In genomic region chr6:151240036-151240685, GRCh38 we compare ENCODE assay signal across 8 cellular contexts. TPM values are rescaled to one million over a fixed set of nuclear protein-coding genes. Genes with fewer than 3 reads are reported as not detected.
DNase-seq lines count a peak whose midpoint lies in the region; ATAC-seq and TF ChIP-seq lines count a peak whose summit lies in the region.

No MANE protein-coding gene starts in this region.

- H3K4me2 ChIP-seq in fibroblast of lung (ENCODE audit: extremely low read depth, insufficient read depth, low read length): peak overlapping the region; percentile 87

- TF ChIP-seq CTCF in fibroblast of lung (conservative IDR thresholded peaks at IDR 0.05 in 1 of 2, IDR thresholded peaks at IDR 0.05 in 1 of 2; ENCODE audit: low read depth in 1 of 2, low read length in 2 of 2): peak in 1 of 2 donors; percentile 9

- DNase-seq in GM03348 (ENCODE audit: low spot score) (peak; percentile 89), NCI-H1092 (lab: John Stamatoyannopoulos, UW) (peak; percentile 45), fibroblast of lung (ENCODE audit: low read depth in 2 of 2) (peak; percentile 82 to 83), substantia nigra (lab: John Stamatoyannopoulos, UW) (peak in 31 of 49 donors; percentile 3 to 66 (median 21)), NCI-H446 (lab: John Stamatoyannopoulos, UW) (no peak)
- peak; percentile 45 for DNase-seq in activated CD8-positive, alpha-beta memory T cell treated with anti-CD3 and anti-CD28 coated beads, Interleukin-2, amount 10 ng/mL, durations not matched to agents 7 days and 5 days

- H3K4me3 ChIP-seq in fibroblast of lung (replicated peaks in 1 of 4; ENCODE audit: control extremely low read depth in 1 of 4, insufficient read depth in 1 of 4, low read depth in 3 of 4, low read length in 4 of 4) (peak overlapping the region; percentile 44 to 89 (median 56)), muscle layer of colon (ENCODE audit: low read depth in 1 of 2, low read length in 2 of 2) (peak overlapping the region; percentile 93 to 94)

- H2AFZ ChIP-seq in fibroblast of lung (ENCODE audit: low read length): peak overlapping the region; percentile 72

- peaks cover 17% of the 10 kb centered on the region for H3K79me2 ChIP-seq in fibroblast of lung (ENCODE audit: control insufficient read depth, insufficient read depth, low read length)

- ATAC-seq in activated CD8-positive, alpha-beta memory T cell treated with anti-CD3 and anti-CD28 coated beads, Interleukin-2, amount 10 ng/mL, durations not matched to agents 7 days and 5 days: peak; percentile 72
- ATAC-seq in GM21619 (IDR thresholded peaks at IDR 0.05; ENCODE audit: unreplicated experiment): no peak

- peak overlapping the region; percentile 53 for H3K4me3 Mint-ChIP-seq in activated CD8-positive, alpha-beta memory T cell treated with anti-CD3 and anti-CD28 coated beads, Interleukin-2, amount 10 ng/mL, durations not matched to agents 7 days and 5 days

- H3K9ac ChIP-seq in fibroblast of lung (ENCODE audit: insufficient read depth, low read length): peak overlapping the region; percentile 77
- H3K9ac ChIP-seq in muscle layer of colon (ENCODE audit: low read length): peak overlapping the region; percentile 41

- H3K27me3 Mint-ChIP-seq in activated CD8-positive, alpha-beta memory T cell treated with anti-CD3 and anti-CD28 coated beads, Interleukin-2, amount 10 ng/mL, durations not matched to agents 7 days and 5 days: peaks cover 80% of the 10 kb centered on the region

- H3K36me3 ChIP-seq in fibroblast of lung (ENCODE audit: control insufficient read depth, insufficient read depth, low read length) (no peaks in the 10 kb centered on the region), muscle layer of colon (ENCODE audit: insufficient read depth, low read length) (no peaks in the 10 kb centered on the region)

- no peaks in the 10 kb centered on the region for H4K20me1 ChIP-seq in fibroblast of lung (ENCODE audit: control insufficient read depth, extremely low read depth, insufficient read depth, low read length)

- no peaks in the 10 kb centered on the region for H3K9me3 Mint-ChIP-seq in activated CD8-positive, alpha-beta memory T cell treated with anti-CD3 and anti-CD28 coated beads, Interleukin-2, amount 10 ng/mL, durations not matched to agents 7 days and 5 days (ENCODE audit: low read depth)

- no peak overlapping the region for H3K27ac Mint-ChIP-seq in activated CD8-positive, alpha-beta memory T cell treated with anti-CD3 and anti-CD28 coated beads, Interleukin-2, amount 10 ng/mL, durations not matched to agents 7 days and 5 days

- H3K4me1 ChIP-seq in fibroblast of lung (ENCODE audit: control insufficient read depth, extremely low read depth, insufficient read depth, low read length): peaks cover 3% of the 10 kb centered on the region
- peaks cover 8% of the 10 kb centered on the region for H3K4me1 ChIP-seq in muscle layer of colon (ENCODE audit: insufficient read depth, low read length)

- H3K27me3 ChIP-seq in fibroblast of lung (ENCODE audit: control insufficient read depth, insufficient read depth, low read length): no peaks in the 10 kb centered on the region
- H3K27me3 ChIP-seq in muscle layer of colon (ENCODE audit: control insufficient read depth in 1 of 2, insufficient read depth in 2 of 2, low read length in 2 of 2): no peaks in the 10 kb centered on the region

- H3K36me3 Mint-ChIP-seq in activated CD8-positive, alpha-beta memory T cell treated with anti-CD3 and anti-CD28 coated beads, Interleukin-2, amount 10 ng/mL, durations not matched to agents 7 days and 5 days: no peaks in the 10 kb centered on the region

- peaks cover 11% of the 10 kb centered on the region for H3K4me1 Mint-ChIP-seq in activated CD8-positive, alpha-beta memory T cell treated with anti-CD3 and anti-CD28 coated beads, Interleukin-2, amount 10 ng/mL, durations not matched to agents 7 days and 5 days

- peak overlapping the region; percentile 56 for H3K27ac ChIP-seq in fibroblast of lung (ENCODE audit: insufficient read depth, low read length)
- peak overlapping the region; percentile 91 for H3K27ac ChIP-seq in muscle layer of colon (ENCODE audit: low read depth, low read length)
- H3K27ac ChIP-seq in substantia nigra (ENCODE audit: low read depth, low read length, poor library complexity, severe bottlenecking): peak overlapping the region; percentile 21

- no peaks in the 10 kb centered on the region for H3K9me3 ChIP-seq in fibroblast of lung (ENCODE audit: control insufficient read depth, insufficient read depth, low read depth, low read length)
- no peaks in the 10 kb centered on the region for H3K9me3 ChIP-seq in muscle layer of colon (ENCODE audit: low read length)

- CTCF ChIA-PET in activated CD8-positive, alpha-beta memory T cell treated with anti-CD3 and anti-CD28 coated beads, Interleukin-2, amount 10 ng/mL, durations not matched to agents 7 days and 5 days (lab: Charles Lee): interaction anchor here (0.9 to 1.2 kb wide), 4 partner anchors 11 to 91 kb away, joined by 3 to 4 read pairs (median 3); no protein-coding TSS in a partner anchor

RNA-seq across cellular contexts. Expression of gene AKAP12, which starts 0.4 kb away (rescaled TPM):
- total RNA-seq in activated CD8-positive, alpha-beta memory T cell treated with anti-CD3 and anti-CD28 coated beads, Interleukin-2, amount 10 ng/mL, durations not matched to agents 7 days and 5 days: under 1 TPM; 0.75 to 0.85 TPM
- 65.5 and 68.5 TPM in 2 replicates for total RNA-seq in fibroblast of lung
- polyA plus RNA-seq in fibroblast of lung: 87.7 and 133 TPM in 2 replicates
- 84.1 and 140 TPM in 2 replicates for polyA plus RNA-seq in fibroblast of lung (2012)
- 14.8 and 24.1 TPM in 2 replicates for polyA minus RNA-seq in fibroblast of lung (ENCODE audit: low replicate concordance)

Comparison
In these comparisons a context has a peak if more than half of its experiments do, and no peak if none do; other contexts are left out.
1. DNase-seq: peak in GM03348 (single experiment), NCI-H1092 (single experiment), activated CD8-positive, alpha-beta memory T cell treated with anti-CD3 and anti-CD28 coated beads, Interleukin-2, amount 10 ng/mL, durations not matched to agents 7 days and 5 days (single experiment), fibroblast of lung (2 of 2) and substantia nigra (31 of 49); none in NCI-H446 (0 of 2).
2. H3K27ac ChIP-seq: peak in every context shown above with its lines; median percentile 91 in muscle layer of colon; 56 in fibroblast of lung; 21 in substantia nigra.
3. RNA of gene AKAP12, which starts 0.4 kb away (total RNA-seq): 65.5 to 68.5 TPM in fibroblast of lung; 0.75 to 0.85 TPM in activated CD8-positive, alpha-beta memory T cell treated with anti-CD3 and anti-CD28 coated beads, Interleukin-2, amount 10 ng/mL, durations not matched to agents 7 days and 5 days; every median in the first group is over 10 times any median in the second.